In the genomic region with DNA sequence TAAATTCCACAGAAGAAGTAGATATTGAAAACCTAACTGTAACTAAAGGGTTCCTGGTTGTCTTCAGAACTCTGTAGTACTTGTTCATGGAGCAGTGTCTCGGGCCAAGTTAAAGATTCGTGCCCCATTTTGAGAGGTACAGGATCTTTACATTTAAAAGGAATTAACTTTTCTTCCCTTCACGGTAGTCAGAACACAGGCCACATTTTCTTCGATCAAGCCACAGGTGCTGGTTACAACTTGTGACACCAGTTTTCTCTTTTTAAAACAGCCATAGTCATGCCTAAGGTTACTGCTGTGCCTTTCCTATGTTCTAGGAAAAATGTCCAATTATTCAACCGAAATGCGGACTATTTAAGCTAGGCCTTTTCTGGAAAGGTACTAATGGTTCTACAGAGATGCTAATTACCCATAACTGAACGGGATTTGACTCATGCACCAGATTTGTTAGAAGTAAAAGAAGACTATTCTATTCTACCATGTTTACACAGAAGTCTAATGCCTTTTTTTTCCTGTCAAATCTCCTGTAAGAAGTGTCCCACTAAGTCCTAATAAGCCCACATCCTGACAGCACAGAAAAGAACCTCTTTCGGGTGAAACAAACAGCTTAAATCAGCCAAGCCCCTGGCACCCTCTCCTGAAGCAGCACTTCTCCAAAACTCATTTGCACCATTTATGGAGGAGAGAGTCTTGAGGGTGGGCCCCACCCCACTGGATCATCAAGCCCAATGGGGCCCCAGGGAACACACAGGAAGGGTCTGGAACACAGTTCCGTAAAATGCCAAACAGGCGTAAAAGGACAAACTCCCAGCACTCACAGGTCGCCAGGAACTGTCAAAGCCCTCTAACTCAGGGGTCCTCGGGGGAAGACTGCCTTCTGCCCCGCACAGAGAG, we compare ENCODE assay signal across 8 cellular contexts. TPM values are rescaled to one million over a fixed set of nuclear protein-coding genes. Genes with fewer than 3 reads are reported as not detected.
DNase-seq lines count a peak whose midpoint lies in the region; ATAC-seq and TF ChIP-seq lines count a peak whose summit lies in the region.

No MANE protein-coding gene starts in this region.

- H3K36me3 ChIP-seq in transverse colon = no peaks in the 10 kb centered on the region

- TF ChIP-seq CTCF in astrocyte of the cerebellum (IDR thresholded peaks at IDR 0.05; ENCODE audit: low read depth, low read length, missing control alignments) (no peak), lower leg skin (IDR thresholded peaks at IDR 0.05) (no peak), transverse colon (IDR thresholded peaks at IDR 0.05) (no peak)

- intact Hi-C loops in lower leg skin (cut with DNase I; ENCODE audit: low total_unique reads) (no loop called here), transverse colon (cut with DNase I; ENCODE audit: low total_unique reads) (loop anchor here (5.0 kb wide), 1 partner anchor 92 kb away; no protein-coding TSS in a partner anchor)

- no peak for ATAC-seq in activated CD8-positive, alpha-beta memory T cell treated with anti-CD3 and anti-CD28 coated beads, Interleukin-2, amount 10 ng/mL, durations not matched to agents 7 days and 5 days
- ATAC-seq in GM19023 (IDR thresholded peaks at IDR 0.05; ENCODE audit: unreplicated experiment) = no peak
- no peak for ATAC-seq in GM21619 (IDR thresholded peaks at IDR 0.05; ENCODE audit: unreplicated experiment)
- ATAC-seq in GM18502 (IDR thresholded peaks at IDR 0.05; ENCODE audit: poor library complexity, unreplicated experiment) = no peak

- peaks cover 16% of the 10 kb centered on the region for H3K27me3 Mint-ChIP-seq in activated CD8-positive, alpha-beta memory T cell treated with anti-CD3 and anti-CD28 coated beads, Interleukin-2, amount 10 ng/mL, durations not matched to agents 7 days and 5 days

- peaks cover 79% of the 10 kb centered on the region for H3K4me1 Mint-ChIP-seq in activated CD8-positive, alpha-beta memory T cell treated with anti-CD3 and anti-CD28 coated beads, Interleukin-2, amount 10 ng/mL, durations not matched to agents 7 days and 5 days

- H3K27me3 ChIP-seq in transverse colon = no peaks in the 10 kb centered on the region

- H3K27ac ChIP-seq in transverse colon = peak overlapping the region; percentile 94 to 99 (median 96)

- 21 to 27% methylated on average over 13 of the region's 13 CpGs for WGBS in lower leg skin, 2 donors
- 21 to 51% methylated on average over 7 to 13 of the region's 13 CpGs for WGBS in transverse colon (ENCODE audit: low coverage in 1 of 2), 2 donors

- H3K4me1 ChIP-seq in transverse colon = peaks cover 22 to 77% (median 47%) of the 10 kb centered on the region in 4 donors

- CTCF ChIA-PET in activated CD8-positive, alpha-beta memory T cell treated with anti-CD3 and anti-CD28 coated beads, Interleukin-2, amount 10 ng/mL, durations not matched to agents 7 days and 5 days (lab: Charles Lee) = interaction anchor here (1.2 to 1.7 kb wide), 3 partner anchors 10 to 92 kb away, joined by 3 to 5 read pairs (median 4); no protein-coding TSS in a partner anchor

- in situ Hi-C loops in astrocyte of the cerebellum (cut with HindIII; ENCODE audit: low sequenced_read_pairs) = no loop called here
- in situ Hi-C loops in transverse colon (cut with MboI; ENCODE audit: low pct_ligation_motif_present in 1 of 4, low pct_unique_long_range_greater_than_20kb in 1 of 4, low sequenced_read_pairs in 3 of 4) = no loop called here

- DNase-seq in activated CD8-positive, alpha-beta memory T cell treated with anti-CD3 and anti-CD28 coated beads, Interleukin-2, amount 10 ng/mL, durations not matched to agents 7 days and 5 days = no peak
- DNase-seq in activated CD8-positive, alpha-beta memory T cell treated with anti-CD3 and anti-CD28 coated beads, Interleukin-2, amount 50 U/mL, for 4 hours = no peak
- DNase-seq in astrocyte of the cerebellum (ENCODE audit: low read depth) (no peak), lower leg skin (ENCODE audit: low spot score in 2 of 2) (no peak), transverse colon (no peak)

- H3K36me3 Mint-ChIP-seq in activated CD8-positive, alpha-beta memory T cell treated with anti-CD3 and anti-CD28 coated beads, Interleukin-2, amount 10 ng/mL, durations not matched to agents 7 days and 5 days = no peaks in the 10 kb centered on the region

- H3K9me3 Mint-ChIP-seq in activated CD8-positive, alpha-beta memory T cell treated with anti-CD3 and anti-CD28 coated beads, Interleukin-2, amount 10 ng/mL, durations not matched to agents 7 days and 5 days (ENCODE audit: low read depth) = no peaks in the 10 kb centered on the region

- H3K9me3 ChIP-seq in transverse colon = no peaks in the 10 kb centered on the region

- H3K4me3 ChIP-seq in astrocyte of the cerebellum (ENCODE audit: low read depth, low read length) (peak overlapping the region; percentile 78), lower leg skin (ENCODE audit: low read depth, poor library complexity, severe bottlenecking) (peak overlapping the region; percentile 9), transverse colon (peak overlapping the region; percentile 79 to 98 (median 92))

- H3K4me3 Mint-ChIP-seq in activated CD8-positive, alpha-beta memory T cell treated with anti-CD3 and anti-CD28 coated beads, Interleukin-2, amount 10 ng/mL, durations not matched to agents 7 days and 5 days = peak overlapping the region; percentile 96

- no peak for TF ChIP-seq EP300 in transverse colon (IDR thresholded peaks at IDR 0.05; ENCODE audit: low read depth)

- TF ChIP-seq POLR2A in lower leg skin (IDR thresholded peaks at IDR 0.05) (no peak), transverse colon (IDR thresholded peaks at IDR 0.05) (no peak)

- H3K27ac Mint-ChIP-seq in activated CD8-positive, alpha-beta memory T cell treated with anti-CD3 and anti-CD28 coated beads, Interleukin-2, amount 10 ng/mL, durations not matched to agents 7 days and 5 days = peak overlapping the region; percentile 82

RNA-seq across cellular contexts. Expression of a gene that starts 1.9 kb away (rescaled TPM):
- total RNA-seq in activated CD8-positive, alpha-beta memory T cell treated with anti-CD3 and anti-CD28 coated beads, Interleukin-2, amount 10 ng/mL, durations not matched to agents 7 days and 5 days = 10 to 100 TPM; 21.0 to 31.6 TPM
- total RNA-seq in lower leg skin (10 to 100 TPM; 53.3 to 91.5 (median 69.8) TPM), transverse colon (10 to 100 TPM; 67.2 to 87.6 (median 79.3) TPM)

Comparison
In these comparisons a context has a peak if more than half of its experiments do, and no peak if none do; other contexts are left out.
1. H3K4me3 ChIP-seq: peak in every context shown above with its lines; median percentile 92 in transverse colon; 78 in astrocyte of the cerebellum; 9 in lower leg skin.